1 cellular context compared by ENCODE assay signal in genomic region chr2:195656131-195656858, GRCh38.
TF ChIP-seq lines count a peak whose summit lies in the region.

No MANE protein-coding gene starts in this region.

TF ChIP-seq in K562, 482 proteins besides CTCF, POLR2A, EP300 and RAD21 (continued from another document and continues in another):
- TF ChIP-seq E4F1 (CRISPR knock-in tag; IDR thresholded peaks at IDR 0.05; ENCODE audit: borderline replicate concordance) (no peak), USF2 (CRISPR knock-in tag; IDR thresholded peaks at IDR 0.05) (no peak), ZNF175 (CRISPR knock-in tag; IDR thresholded peaks at IDR 0.05; ENCODE audit: low read depth) (0 out of 2 replicates have a peak, but pooled peaks have one; percentile 56), FUS (optimal IDR thresholded peaks at IDR 0.05; ENCODE audit: low read depth, low read length) (no peak), PHF20 (IDR thresholded peaks at IDR 0.05; ENCODE audit: partially characterized antibody) (no peak), USF1 (CRISPR knock-in tag; IDR thresholded peaks at IDR 0.05) (no peak), SMC3 (conservative IDR thresholded peaks at IDR 0.05; ENCODE audit: insufficient read depth, low read depth, low read length) (no peak), BCL6 (CRISPR knock-in tag; IDR thresholded peaks at IDR 0.05) (no peak), RBM39 (optimal IDR thresholded peaks at IDR 0.05; ENCODE audit: low read depth, low read length) (no peak), POLR3G (IDR thresholded peaks at IDR 0.05; ENCODE audit: extremely low read depth, insufficient read length, insufficient replicate concordance) (no peak), TRIM25 (IDR thresholded peaks at IDR 0.05; ENCODE audit: borderline replicate concordance) (no peak), NFIC (IDR thresholded peaks at IDR 0.05) (peak; percentile 95), ESRRA (IDR thresholded peaks at IDR 0.05; ENCODE audit: borderline replicate concordance, low read depth) (no peak), TEAD1 (CRISPR knock-in tag; IDR thresholded peaks at IDR 0.05) (no peak), ZBTB12 (CRISPR knock-in tag; IDR thresholded peaks at IDR 0.05) (no peak), MCM7 (IDR thresholded peaks at IDR 0.05) (no peak), CBFA2T3 (IDR thresholded peaks at IDR 0.05) (no peak), MGA (IDR thresholded peaks at IDR 0.05) (peak; percentile 62), CREB3L1 (IDR thresholded peaks at IDR 0.05; ENCODE audit: borderline replicate concordance, low read depth) (no peak), ZNF449 (CRISPR knock-in tag; IDR thresholded peaks at IDR 0.05) (no peak), ZKSCAN3 (CRISPR knock-in tag; IDR thresholded peaks at IDR 0.05) (no peak), HMBOX1 (IDR thresholded peaks at IDR 0.05) (no peak), YY1 (IDR thresholded peaks at IDR 0.05; ENCODE audit: borderline replicate concordance in 1 of 3, control insufficient read depth in 1 of 3, extremely low read depth in 1 of 3, insufficient read depth in 3 of 3, insufficient read length in 1 of 3, insufficient replicate concordance in 2 of 3, low read depth in 1 of 3, low read length in 2 of 3) (peak in 1 of 3 experiments; percentile 16), ZFPM2 (CRISPR knock-in tag; IDR thresholded peaks at IDR 0.05) (no peak), ZNF124 (CRISPR knock-in tag; IDR thresholded peaks at IDR 0.05) (no peak), BRF2 (IDR thresholded peaks at IDR 0.05; ENCODE audit: borderline replicate concordance, insufficient read depth, insufficient read length) (no peak)
